ENCODE assay signal across 8 cellular contexts in the genomic region with DNA sequence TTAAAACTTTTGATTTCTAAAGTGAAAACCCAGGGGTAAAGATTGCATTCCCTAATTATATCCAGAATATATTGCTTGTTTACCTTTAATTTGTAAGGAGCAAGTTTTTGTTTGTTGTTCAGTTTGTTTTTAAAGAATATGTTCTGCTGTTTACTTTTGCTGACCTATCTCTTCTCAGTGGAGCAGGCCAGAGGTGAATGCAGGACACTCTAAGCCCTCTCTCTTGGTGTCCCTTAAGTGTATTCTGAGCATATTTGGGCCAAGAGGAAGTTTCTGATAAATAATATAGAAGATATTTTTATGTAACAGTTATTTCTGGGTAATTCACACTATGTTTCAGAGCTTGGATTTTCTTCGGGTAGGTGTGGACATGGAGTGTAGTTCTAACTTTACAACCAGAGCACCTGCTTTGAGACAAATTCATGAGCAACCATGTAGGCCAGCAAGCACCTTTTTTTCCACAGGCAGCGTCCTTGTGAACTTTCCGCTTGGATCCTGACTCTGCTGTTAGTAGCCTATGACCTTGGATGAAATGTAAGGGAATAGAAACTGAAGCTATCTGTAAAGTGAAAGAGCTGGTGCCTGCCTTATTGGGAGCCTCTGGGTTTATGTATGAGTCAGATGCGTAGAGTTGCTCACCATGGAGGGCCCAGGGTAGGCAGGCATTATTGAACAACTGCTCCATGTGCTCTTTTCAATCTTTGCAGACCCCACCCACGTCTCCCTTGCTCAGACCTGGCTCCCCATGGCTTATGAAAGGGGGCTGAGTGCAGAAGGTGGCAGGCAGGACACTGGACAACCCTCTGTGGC. TPM values are rescaled to one million over a fixed set of nuclear protein-coding genes. Genes with fewer than 3 reads are reported as not detected.
A peak's percentile ranks its signal among the peaks of the same experiment; 100 is the strongest.
DNase-seq lines count a peak whose midpoint lies in the region; ATAC-seq and TF ChIP-seq lines count a peak whose summit lies in the region.

No MANE protein-coding gene starts in this region.

- intact Hi-C loops in lower leg skin (cut with DNase I; ENCODE audit: low total_unique reads) = no loop called here

- peak overlapping the region in 1 of 2 donors; percentile 37 for H3K9ac ChIP-seq in liver (ENCODE audit: low read depth in 1 of 2, low read length in 2 of 2)

- TF ChIP-seq POLR2A in lower leg skin (IDR thresholded peaks at IDR 0.05) = no peak

- H3K36me3 ChIP-seq in liver (ENCODE audit: control insufficient read depth in 4 of 4, insufficient read depth in 3 of 4, low read depth in 1 of 4, low read length in 3 of 4) = peaks cover 6 to 13% (median 8%) of the 10 kb centered on the region in 4 donors

- no peaks in the 10 kb centered on the region for H3K27me3 ChIP-seq in liver (ENCODE audit: control insufficient read depth in 4 of 4, insufficient read depth in 4 of 4, low read length in 3 of 4)

- WGBS in liver = 48% methylated on average over 5 of the region's 5 CpGs
- 73 to 92% methylated on average over 5 of the region's 5 CpGs for WGBS in lower leg skin, 2 donors

- ATAC-seq in GM18907 (IDR thresholded peaks at IDR 0.05; ENCODE audit: unreplicated experiment) = peak; percentile 71
- peak; percentile 80 for ATAC-seq in HG02943 (IDR thresholded peaks at IDR 0.05; ENCODE audit: low read depth, unreplicated experiment)

- no peaks in the 10 kb centered on the region for H3K9me3 ChIP-seq in liver (ENCODE audit: control insufficient read depth in 4 of 4, low read length in 3 of 4)

- TF ChIP-seq RAD21 in liver (IDR thresholded peaks at IDR 0.05) = peak in 1 of 2 donors; percentile 6

- peak; percentile 40 to 44 for DNase-seq in activated CD4-positive, alpha-beta T cell treated with anti-CD3 and anti-CD28 coated beads, Interleukin-2, amount 50 U/mL, for 4 hours
- DNase-seq in lower leg skin (ENCODE audit: low spot score in 2 of 2) (no peak), NCI-H774 (lab: John Stamatoyannopoulos, UW) (no peak), hypothalamus (lab: John Stamatoyannopoulos, UW) (no peak), activated gamma-delta T cell (lab: John Stamatoyannopoulos, UW) (no peak)

- no peak for TF ChIP-seq CTCF in liver (IDR thresholded peaks at IDR 0.05; ENCODE audit: low read depth, low read length, missing input control)
- no peak for TF ChIP-seq CTCF in lower leg skin (IDR thresholded peaks at IDR 0.05)

- peaks cover 2 to 19% (median 18%) of the 10 kb centered on the region in 4 donors for H3K4me1 ChIP-seq in liver (ENCODE audit: control insufficient read depth in 4 of 4, insufficient read depth in 4 of 4, low read length in 3 of 4)

- no peak overlapping the region for H3K4me3 ChIP-seq in liver (ENCODE audit: low read depth in 1 of 3, low read length in 3 of 3)
- no peak overlapping the region for H3K4me3 ChIP-seq in lower leg skin (ENCODE audit: low read depth, poor library complexity, severe bottlenecking)

- H3K27ac ChIP-seq in liver (ENCODE audit: low read depth in 1 of 2, low read length in 2 of 2) = peak overlapping the region; percentile 44 to 52

TF ChIP-seq in liver, 16 proteins besides CTCF, POLR2A, EP300 and RAD21:
- TF ChIP-seq, protein P1, sequence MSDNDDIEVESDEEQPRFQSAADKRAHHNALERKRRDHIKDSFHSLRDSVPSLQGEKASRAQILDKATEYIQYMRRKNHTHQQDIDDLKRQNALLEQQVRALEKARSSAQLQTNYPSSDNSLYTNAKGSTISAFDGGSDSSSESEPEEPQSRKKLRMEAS (IDR thresholded peaks at IDR 0.05) = no peak
- TF ChIP-seq, protein P2, sequence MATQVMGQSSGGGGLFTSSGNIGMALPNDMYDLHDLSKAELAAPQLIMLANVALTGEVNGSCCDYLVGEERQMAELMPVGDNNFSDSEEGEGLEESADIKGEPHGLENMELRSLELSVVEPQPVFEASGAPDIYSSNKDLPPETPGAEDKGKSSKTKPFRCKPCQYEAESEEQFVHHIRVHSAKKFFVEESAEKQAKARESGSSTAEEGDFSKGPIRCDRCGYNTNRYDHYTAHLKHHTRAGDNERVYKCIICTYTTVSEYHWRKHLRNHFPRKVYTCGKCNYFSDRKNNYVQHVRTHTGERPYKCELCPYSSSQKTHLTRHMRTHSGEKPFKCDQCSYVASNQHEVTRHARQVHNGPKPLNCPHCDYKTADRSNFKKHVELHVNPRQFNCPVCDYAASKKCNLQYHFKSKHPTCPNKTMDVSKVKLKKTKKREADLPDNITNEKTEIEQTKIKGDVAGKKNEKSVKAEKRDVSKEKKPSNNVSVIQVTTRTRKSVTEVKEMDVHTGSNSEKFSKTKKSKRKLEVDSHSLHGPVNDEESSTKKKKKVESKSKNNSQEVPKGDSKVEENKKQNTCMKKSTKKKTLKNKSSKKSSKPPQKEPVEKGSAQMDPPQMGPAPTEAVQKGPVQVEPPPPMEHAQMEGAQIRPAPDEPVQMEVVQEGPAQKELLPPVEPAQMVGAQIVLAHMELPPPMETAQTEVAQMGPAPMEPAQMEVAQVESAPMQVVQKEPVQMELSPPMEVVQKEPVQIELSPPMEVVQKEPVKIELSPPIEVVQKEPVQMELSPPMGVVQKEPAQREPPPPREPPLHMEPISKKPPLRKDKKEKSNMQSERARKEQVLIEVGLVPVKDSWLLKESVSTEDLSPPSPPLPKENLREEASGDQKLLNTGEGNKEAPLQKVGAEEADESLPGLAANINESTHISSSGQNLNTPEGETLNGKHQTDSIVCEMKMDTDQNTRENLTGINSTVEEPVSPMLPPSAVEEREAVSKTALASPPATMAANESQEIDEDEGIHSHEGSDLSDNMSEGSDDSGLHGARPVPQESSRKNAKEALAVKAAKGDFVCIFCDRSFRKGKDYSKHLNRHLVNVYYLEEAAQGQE (IDR thresholded peaks at IDR 0.05) = peak; percentile 20
- peak; percentile 48 to 61 for TF ChIP-seq RXRA (IDR thresholded peaks at IDR 0.05)
- TF ChIP-seq NR2F2 (IDR thresholded peaks at IDR 0.05) = peak; percentile 60
- peak; percentile 19 for TF ChIP-seq SP1 (IDR thresholded peaks at IDR 0.05)
- no peak for TF ChIP-seq HNF4A (conservative IDR thresholded peaks at IDR 0.05)
- TF ChIP-seq YY1 (IDR thresholded peaks at IDR 0.05) = peak; percentile 16

RNA-seq across cellular contexts. Expression of a gene that starts 16.1 kb away (rescaled TPM):
- total RNA-seq in liver (10 to 100 TPM; 49.6 to 71.2 TPM), lower leg skin (100 to 1,000 TPM; 106 to 152 (median 126) TPM)
- polyA plus RNA-seq in liver = 10 to 100 TPM; 10.8 to 32.8 TPM

RNA-seq across cellular contexts. Expression of a gene that starts 40.5 kb away (rescaled TPM):
- total RNA-seq in liver (10 to 100 TPM; 46.5 to 97.1 TPM), lower leg skin (100 to 1,000 TPM; 133 to 166 (median 153) TPM)
- polyA plus RNA-seq in liver = 10 to 100 TPM; 26.9 to 47.4 TPM

RNA-seq across cellular contexts. Expression of a gene that starts 48.8 kb away (rescaled TPM):
- total RNA-seq in liver (10 to 100 TPM; 24.3 to 42.1 TPM), lower leg skin (10 to 100 TPM; 58.9 to 71.7 (median 68.3) TPM)
- polyA plus RNA-seq in liver = 10 to 100 TPM; 31.1 to 32.6 TPM

Comparison
In these comparisons a context has a peak if more than half of its experiments do, and no peak if none do; other contexts are left out.
1. DNase-seq: peak in activated CD4-positive, alpha-beta T cell treated with anti-CD3 and anti-CD28 coated beads, Interleukin-2, amount 50 U/mL, for 4 hours (2 of 2); none in lower leg skin (0 of 2), NCI-H774 (single experiment), hypothalamus (0 of 51) and activated gamma-delta T cell (single experiment).